ENCODE assay signal across 10 cellular contexts in the genomic region with DNA sequence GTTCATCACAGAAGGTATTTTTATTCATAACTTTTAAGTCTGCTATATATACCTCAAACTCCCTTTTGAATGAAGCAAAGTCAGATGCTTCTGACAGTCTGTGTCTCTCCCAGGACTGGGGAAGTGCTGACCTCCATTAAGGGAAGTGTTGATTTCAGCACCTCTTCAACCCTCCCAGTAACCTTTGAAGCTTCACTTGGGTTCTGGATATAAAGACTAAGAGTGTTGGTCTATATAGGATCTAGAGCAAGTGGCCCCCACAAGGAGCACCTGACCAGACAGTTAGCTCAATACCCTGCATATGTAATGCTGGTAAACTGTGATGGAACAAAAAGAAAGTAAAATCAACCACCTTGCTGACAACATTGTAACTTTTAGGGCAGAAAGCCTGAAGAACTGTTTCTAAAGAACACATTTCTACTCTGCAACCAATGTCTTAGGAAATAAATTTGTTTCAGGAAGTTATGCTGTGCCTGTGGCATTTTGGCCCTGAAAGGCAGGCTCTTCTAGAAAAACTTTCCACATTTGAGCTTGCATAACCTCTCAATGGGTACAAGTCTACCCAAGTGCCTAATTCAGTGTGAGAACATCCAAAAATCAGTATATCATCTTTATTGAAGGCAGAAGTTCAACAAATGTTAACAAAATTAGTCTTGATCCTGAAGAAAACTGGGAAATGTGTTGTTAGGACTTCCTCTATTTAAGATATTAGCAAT. TPM values are rescaled to one million over a fixed set of nuclear protein-coding genes. Genes with fewer than 3 reads are reported as not detected.
A peak's percentile ranks its signal among the peaks of the same experiment; 100 is the strongest.
DNase-seq lines count a peak whose midpoint lies in the region; ATAC-seq, FAIRE-seq and TF ChIP-seq lines count a peak whose summit lies in the region.
"Had no signal": no experiment of that assay in that cellular context is flagged by ENCODE, and none has a peak within 500 bp of the region (broad histone marks: within the 10 kb centered on the region; RNA-seq: fewer than 3 reads in every experiment).

No MANE protein-coding gene starts in this region.

- peaks cover 74% of the 10 kb centered on the region for H3K4me1 Mint-ChIP-seq in activated naive CD8-positive, alpha-beta T cell (ENCODE audit: low read depth)
- H3K4me1 Mint-ChIP-seq in neural progenitor cell (no peaks in the 10 kb centered on the region), endodermal cell (peaks cover 7% of the 10 kb centered on the region)

- no peak overlapping the region for H2AK5ac ChIP-seq in IMR-90 (ENCODE audit: low read depth, low read length)

- H3K27me3 ChIP-seq in IMR-90 (ENCODE audit: control insufficient read depth, insufficient read depth, low read length): no peaks in the 10 kb centered on the region
- H3K27me3 ChIP-seq in neural progenitor cell: no peaks in the 10 kb centered on the region
- H3K27me3 ChIP-seq in endodermal cell (ENCODE audit: control insufficient read depth, insufficient read depth, low read length, poor library complexity, severe bottlenecking): no peaks in the 10 kb centered on the region

- no peaks in the 10 kb centered on the region for H3K79me2 ChIP-seq in neural progenitor cell (ENCODE audit: low read depth)

- H2BK120ac ChIP-seq in IMR-90 (ENCODE audit: low read depth, low read length): no peak overlapping the region

- no peak overlapping the region for H3K56ac ChIP-seq in IMR-90 (ENCODE audit: extremely low read depth, insufficient read depth, low read length)

- POLR2A ChIA-PET in IMR-90 (lab: Charles Lee; ENCODE audit: unreplicated experiment): no interaction called here

- TF ChIP-seq POLR2A in IMR-90 (IDR thresholded peaks at IDR 0.05; ENCODE audit: low read depth, low read length): no peak

- no TSS peak for BruUV-seq in IMR-90 (replicated peaks; lab: Mats Ljungman, UMichigan)

- H3K36me3 Mint-ChIP-seq in activated naive CD8-positive, alpha-beta T cell: peaks cover 15% of the 10 kb centered on the region
- H3K36me3 Mint-ChIP-seq in neural progenitor cell: no peaks in the 10 kb centered on the region
- H3K36me3 Mint-ChIP-seq in endodermal cell (ENCODE audit: low read depth): no peaks in the 10 kb centered on the region

- dilution Hi-C loops in IMR-90 (cut with HindIII; ENCODE audit: low sequenced_read_pairs, unreplicated experiment): no loop called here

- no peak for TF ChIP-seq RAD21 in IMR-90 (IDR thresholded peaks at IDR 0.05; ENCODE audit: low read length)

- no peaks in the 10 kb centered on the region for H3K79me1 ChIP-seq in IMR-90 (ENCODE audit: low read depth in 1 of 2, low read length in 2 of 2)

- no peak overlapping the region; the same call in 1 of the 2 replicates for H3K4me2 ChIP-seq in IMR-90 (ENCODE audit: low read depth, low read length)
- no peak overlapping the region for H3K4me2 ChIP-seq in neural progenitor cell

- H3K9ac ChIP-seq in IMR-90 (ENCODE audit: low read depth, low read length) (no peak overlapping the region), neural progenitor cell (no peak overlapping the region), endodermal cell (ENCODE audit: extremely low read depth, low read length, poor library complexity, severe bottlenecking) (no peak overlapping the region)

- H4K8ac ChIP-seq in IMR-90 (ENCODE audit: low read depth in 2 of 2, low read length in 2 of 2): peak overlapping the region in 1 of 2 experiments; percentile 29; a peak in 1 of 4 replicates

- no peak overlapping the region for H3K4ac ChIP-seq in IMR-90 (ENCODE audit: low read depth, low read length)

- H3K9me3 Mint-ChIP-seq in activated naive CD8-positive, alpha-beta T cell (ENCODE audit: low read depth): peaks cover 6% of the 10 kb centered on the region
- no peaks in the 10 kb centered on the region for H3K9me3 Mint-ChIP-seq in neural progenitor cell
- H3K9me3 Mint-ChIP-seq in endodermal cell: no peaks in the 10 kb centered on the region

- H3K4me1 ChIP-seq in IMR-90 (ENCODE audit: control insufficient read depth, insufficient read depth, low read length) (peaks cover 6% of the 10 kb centered on the region; the same call in 1 of the 2 replicates), neural progenitor cell (no peaks in the 10 kb centered on the region), endodermal cell (ENCODE audit: control insufficient read depth, insufficient read depth, low read length) (no peaks in the 10 kb centered on the region)
- H3K4me1 ChIP-seq: prostate gland had no signal

- peak overlapping the region; percentile 93 for H3K4me3 Mint-ChIP-seq in activated naive CD8-positive, alpha-beta T cell
- H3K4me3 Mint-ChIP-seq in neural progenitor cell (no peak overlapping the region), endodermal cell (no peak overlapping the region)

- H2BK15ac ChIP-seq in IMR-90 (ENCODE audit: low read depth, low read length): no peak overlapping the region

- H3K9me1 ChIP-seq in IMR-90 (ENCODE audit: insufficient read depth, low read length): peaks cover 3% of the 10 kb centered on the region; the same call in 1 of the 2 replicates

- H3F3A ChIP-seq in neural progenitor cell (ENCODE audit: low read depth): no peaks in the 10 kb centered on the region

- intact Hi-C loops in IMR-90 (cut with micrococcal nuclease): no loop called here

- no peak for DNase-seq in GM19239 (ENCODE audit: insufficient read length, low spot score)
- DNase-seq in IMR-90: no peak
- no peak for DNase-seq in neural progenitor cell (ENCODE audit: low spot score)
- DNase-seq in endodermal cell: no peak
- DNase-seq in HK-2 (ENCODE audit: unreplicated experiment): no peak
- no peak for DNase-seq in cerebellum (ENCODE audit: low spot score)

- H3K18ac ChIP-seq in IMR-90 (ENCODE audit: low read depth, low read length): no peak overlapping the region; the same call in 1 of the 2 replicates

- H3K14ac ChIP-seq in IMR-90 (replicated peaks; ENCODE audit: low read depth, low read length): 0 out of 2 replicates have a peak overlapping the region, but pooled peaks have one; percentile 5

- no peak overlapping the region for H2BK20ac ChIP-seq in IMR-90 (ENCODE audit: low read depth, low read length)

- no peak overlapping the region for H3K27ac ChIP-seq in IMR-90 (ENCODE audit: insufficient read depth, low read length)
- H3K27ac ChIP-seq in neural progenitor cell: no peak overlapping the region
- H3K27ac ChIP-seq in endodermal cell (ENCODE audit: low read depth, low read length): no peak overlapping the region
- H3K27ac ChIP-seq: prostate gland had no signal

- H4K5ac ChIP-seq in IMR-90 (ENCODE audit: low read depth, low read length): no peak overlapping the region

- CTCF ChIA-PET in IMR-90 (lab: Yijun Ruan, JAX): no interaction called here

- H3K9me3 ChIP-seq in IMR-90 (ENCODE audit: control insufficient read depth, insufficient read depth, low read length) (no peaks in the 10 kb centered on the region), neural progenitor cell (ENCODE audit: low read depth) (no peaks in the 10 kb centered on the region), endodermal cell (ENCODE audit: control insufficient read depth, low read length) (no peaks in the 10 kb centered on the region)
- H3K9me3 ChIP-seq: prostate gland had no signal

- FAIRE-seq in GM19239 (lab: Jason Lieb, UNC): peak; percentile 78

- H2AK9ac ChIP-seq in IMR-90 (replicated peaks; ENCODE audit: low read depth, low read length, poor library complexity): no peak overlapping the region

- H4K20me1 ChIP-seq in IMR-90 (ENCODE audit: insufficient read depth, low read length): no peaks in the 10 kb centered on the region
- H4K20me1 ChIP-seq in neural progenitor cell (ENCODE audit: low read depth): no peaks in the 10 kb centered on the region

- H3K36me3 ChIP-seq in IMR-90 (ENCODE audit: control insufficient read depth, insufficient read depth, low read length) (no peaks in the 10 kb centered on the region), neural progenitor cell (no peaks in the 10 kb centered on the region), endodermal cell (ENCODE audit: control insufficient read depth, insufficient read depth, low read length) (no peaks in the 10 kb centered on the region)
- H3K36me3 ChIP-seq: prostate gland had no signal

- in situ Hi-C loops in IMR-90 (cut with MboI; ENCODE audit: low sequenced_read_pairs): loop anchor here (25.0 kb wide), 1 partner anchor 415 kb away; no protein-coding TSS in a partner anchor

- H4K91ac ChIP-seq in IMR-90 (ENCODE audit: insufficient read depth, low read depth, low read length): no peak overlapping the region

- H2AFZ ChIP-seq in IMR-90 (replicated peaks; ENCODE audit: low read length, poor library complexity): no peak overlapping the region
- H2AFZ ChIP-seq in neural progenitor cell (replicated peaks): peak overlapping the region; percentile 59

- H2BK5ac ChIP-seq in IMR-90 (ENCODE audit: low read depth, low read length, poor library complexity, severe bottlenecking): no peak overlapping the region

- no peak overlapping the region for H3K4me3 ChIP-seq in IMR-90 (ENCODE audit: insufficient read depth, low read depth, low read length)
- H3K4me3 ChIP-seq in neural progenitor cell: no peak overlapping the region
- H3K4me3 ChIP-seq in endodermal cell (ENCODE audit: low read length): no peak overlapping the region
- H3K4me3 ChIP-seq: prostate gland had no signal

- ATAC-seq in IMR-90 (ENCODE audit: low read depth) (no peak), HG02763 (IDR thresholded peaks at IDR 0.05; ENCODE audit: unreplicated experiment) (no peak)

- TF ChIP-seq CTCF in IMR-90 (conservative IDR thresholded peaks at IDR 0.05; ENCODE audit: low read depth, low read length): no peak
- no peak for TF ChIP-seq CTCF in neural progenitor cell (IDR thresholded peaks at IDR 0.05)
- TF ChIP-seq CTCF in endodermal cell (conservative IDR thresholded peaks at IDR 0.05): no peak

- peak overlapping the region; percentile 97 for H3K27ac Mint-ChIP-seq in activated naive CD8-positive, alpha-beta T cell
- H3K27ac Mint-ChIP-seq in neural progenitor cell (no peak overlapping the region), endodermal cell (no peak overlapping the region)

- H3K27me3 Mint-ChIP-seq in activated naive CD8-positive, alpha-beta T cell: no peaks in the 10 kb centered on the region
- H3K27me3 Mint-ChIP-seq in neural progenitor cell (ENCODE audit: insufficient read depth, low read depth) (peaks cover 2% of the 10 kb centered on the region), endodermal cell (ENCODE audit: insufficient read depth) (no peaks in the 10 kb centered on the region)

- no peak overlapping the region for H3K23ac ChIP-seq in IMR-90 (ENCODE audit: low read depth, low read length)

RNA-seq across cellular contexts. Expression of gene PTPN22, which starts 0.9 kb away (rescaled TPM):
- total RNA-seq in IMR-90 (2012; rRNA removed) (0.18 and 0.28 TPM in 2 replicates), neural progenitor cell (ENCODE audit: low replicate concordance) (not detected in 2 replicates), endodermal cell (not detected), cerebellum (0.36 TPM)
- polyA plus RNA-seq in IMR-90 (2012; rRNA removed): 0.07 and 0.14 TPM in 2 replicates
- polyA plus RNA-seq in IMR-90 (2012; cell fraction: cytosol; rRNA removed): 0.01 TPM in 1 of 2 replicates, not detected in the other
- 0.02 and 0.32 TPM in 2 replicates for polyA plus RNA-seq in IMR-90 (2012; cell fraction: nucleus; rRNA removed; ENCODE audit: low replicate concordance)
- not detected for polyA plus RNA-seq in endodermal cell (2013, experiment 1 of 2)
- polyA plus RNA-seq in endodermal cell (2013, experiment 2 of 2): 0.12 TPM
- total RNA-seq: dermis blood vessel endothelial cell had no signal

RNA-seq across cellular contexts. Expression of gene BCL2L15, which starts 15.0 kb away (rescaled TPM):
- under 0.01 TPM in 2 replicates for total RNA-seq in IMR-90 (2012; rRNA removed)
- 0.15 and 0.22 TPM in 2 replicates for polyA plus RNA-seq in IMR-90 (2012; rRNA removed)
- polyA plus RNA-seq in IMR-90 (2012; cell fraction: cytosol; rRNA removed): not detected in 2 replicates
- 0.09 and 0.37 TPM in 2 replicates for polyA plus RNA-seq in IMR-90 (2012; cell fraction: nucleus; rRNA removed; ENCODE audit: low replicate concordance)
- 0.04 and 0.31 TPM in 2 replicates for total RNA-seq in neural progenitor cell (ENCODE audit: low replicate concordance)
- under 1 TPM in 1 of 2 donors, not detected in 1; 0.73 TPM for total RNA-seq in endodermal cell
- polyA plus RNA-seq in endodermal cell (2013, experiment 1 of 2): 0.11 TPM
- 1.5 TPM for polyA plus RNA-seq in endodermal cell (2013, experiment 2 of 2)
- 0.91 TPM for total RNA-seq in cerebellum

RNA-seq across cellular contexts. Expression of gene AP4B1, which starts 32.2 kb away (rescaled TPM):
- 16.7 and 18.1 TPM in 2 replicates for total RNA-seq in IMR-90 (2012; rRNA removed)
- 11.7 and 15.6 TPM in 2 replicates for polyA plus RNA-seq in IMR-90 (2012; rRNA removed)
- polyA plus RNA-seq in IMR-90 (2012; cell fraction: cytosol; rRNA removed): 2.7 and 6.6 TPM in 2 replicates
- polyA plus RNA-seq in IMR-90 (2012; cell fraction: nucleus; rRNA removed; ENCODE audit: low replicate concordance): 9.4 and 58.1 TPM in 2 replicates
- 13.1 and 27.7 TPM in 2 replicates for total RNA-seq in neural progenitor cell (ENCODE audit: low replicate concordance)
- total RNA-seq in endodermal cell: 10 to 100 TPM in 1 of 2 donors, 1 to 10 TPM in 1; 9.6 to 14.7 TPM
- 21.7 TPM for polyA plus RNA-seq in endodermal cell (2013, experiment 1 of 2)
- 18.6 TPM for polyA plus RNA-seq in endodermal cell (2013, experiment 2 of 2)
- total RNA-seq in cerebellum: 29.8 TPM

RNA-seq across cellular contexts. Expression of gene DCLRE1B, which starts 32.7 kb away (rescaled TPM):
- total RNA-seq in IMR-90 (2012; rRNA removed): 6.1 TPM in 2 replicates
- 4.4 and 4.9 TPM in 2 replicates for polyA plus RNA-seq in IMR-90 (2012; rRNA removed)
- polyA plus RNA-seq in IMR-90 (2012; cell fraction: cytosol; rRNA removed): 2.6 and 2.7 TPM in 2 replicates
- polyA plus RNA-seq in IMR-90 (2012; cell fraction: nucleus; rRNA removed; ENCODE audit: low replicate concordance): 1.1 and 1.4 TPM in 2 replicates
- 8.0 and 11.9 TPM in 2 replicates for total RNA-seq in neural progenitor cell (ENCODE audit: low replicate concordance)
- total RNA-seq in endodermal cell: 10 to 100 TPM in 1 of 2 donors, 1 to 10 TPM in 1; 7.4 to 11.0 TPM
- polyA plus RNA-seq in endodermal cell (2013, experiment 1 of 2): 12.7 TPM
- 12.8 TPM for polyA plus RNA-seq in endodermal cell (2013, experiment 2 of 2)
- total RNA-seq in cerebellum: 9.3 TPM

RNA-seq across cellular contexts. Expression of gene HIPK1, which starts 56.7 kb away (rescaled TPM):
- total RNA-seq in IMR-90 (2012; rRNA removed) (25.3 and 33.9 TPM in 2 replicates), neural progenitor cell (ENCODE audit: low replicate concordance) (37.1 and 41.3 TPM in 2 replicates), endodermal cell (10 to 100 TPM; 71.4 to 79.2 TPM), cerebellum (46.9 TPM)
- 15.1 and 15.3 TPM in 2 replicates for polyA plus RNA-seq in IMR-90 (2012; rRNA removed)
- polyA plus RNA-seq in IMR-90 (2012; cell fraction: cytosol; rRNA removed): 3.0 and 9.2 TPM in 2 replicates
- 17.7 and 21.3 TPM in 2 replicates for polyA plus RNA-seq in IMR-90 (2012; cell fraction: nucleus; rRNA removed; ENCODE audit: low replicate concordance)
- polyA plus RNA-seq in endodermal cell (2013, experiment 1 of 2): 35.6 TPM
- polyA plus RNA-seq in endodermal cell (2013, experiment 2 of 2): 35.1 TPM
